1 cellular context compared by ENCODE assay signal in genomic region chr17:64506576-64507417, GRCh38.
TF ChIP-seq lines count a peak whose summit lies in the region.

CEP95 (plus strand) TSS chr17:64506977; CDS start chr17:64507098, 121 bp downstream.

TF ChIP-seq in WTC11, 78 proteins besides CTCF, POLR2A, EP300 and RAD21 (continued from another document):
- TF ChIP-seq ZNF138 (CRISPR knock-in tag; conservative IDR thresholded peaks at IDR 0.05) (no peak), SOX15 (CRISPR knock-in tag; IDR thresholded peaks at IDR 0.05) (no peak), TEAD1 (CRISPR knock-in tag; IDR thresholded peaks at IDR 0.05) (peak; percentile 8; the same call in 1 of the 2 replicates), NR3C1 (CRISPR knock-in tag; conservative IDR thresholded peaks at IDR 0.05; ENCODE audit: low read depth) (no peak), ELF4 (CRISPR knock-in tag; IDR thresholded peaks at IDR 0.05; ENCODE audit: low read depth) (no peak), ATF2 (CRISPR knock-in tag; IDR thresholded peaks at IDR 0.05; ENCODE audit: borderline replicate concordance, low read depth) (no peak), NR1H2 (CRISPR knock-in tag; IDR thresholded peaks at IDR 0.05) (no peak), AR (CRISPR knock-in tag; IDR thresholded peaks at IDR 0.05) (no peak), ZNF232 (CRISPR knock-in tag; IDR thresholded peaks at IDR 0.05) (0 out of 2 replicates have a peak, but pooled peaks have one; percentile 8), ESRRA (CRISPR knock-in tag; IDR thresholded peaks at IDR 0.05; ENCODE audit: borderline replicate concordance) (no peak), ATF3 (CRISPR knock-in tag; conservative IDR thresholded peaks at IDR 0.05) (no peak), ZNF416 (CRISPR knock-in tag; IDR thresholded peaks at IDR 0.05) (no peak), ZNF532 (CRISPR knock-in tag; IDR thresholded peaks at IDR 0.05; ENCODE audit: borderline replicate concordance) (no peak), HMGXB4 (CRISPR knock-in tag; IDR thresholded peaks at IDR 0.05) (peak; percentile 54; the same call in 1 of the 2 replicates), ZNF317 (CRISPR knock-in tag; IDR thresholded peaks at IDR 0.05; ENCODE audit: borderline replicate concordance, low read depth) (no peak), ZBTB43 (CRISPR knock-in tag; IDR thresholded peaks at IDR 0.05) (no peak; the same call in 1 of the 2 replicates), FOXK1 (CRISPR knock-in tag; IDR thresholded peaks at IDR 0.05) (peak; percentile 83), GRHL2 (CRISPR knock-in tag; IDR thresholded peaks at IDR 0.05; ENCODE audit: insufficient replicate concordance, severe bottlenecking) (no peak), NFE2L1 (CRISPR knock-in tag; IDR thresholded peaks at IDR 0.05) (peak; percentile 80), OVOL2 (CRISPR knock-in tag; IDR thresholded peaks at IDR 0.05; ENCODE audit: borderline replicate concordance) (no peak), ATF6 (CRISPR knock-in tag; IDR thresholded peaks at IDR 0.05) (no peak), STAT6 (CRISPR knock-in tag; conservative IDR thresholded peaks at IDR 0.05; ENCODE audit: low read depth) (no peak), SP1 (CRISPR knock-in tag; conservative IDR thresholded peaks at IDR 0.05) (peak; percentile 79; the same call in 1 of the 2 replicates), SMAD3 (CRISPR knock-in tag; IDR thresholded peaks at IDR 0.05; ENCODE audit: borderline replicate concordance) (no peak), TCF7 (CRISPR knock-in tag; IDR thresholded peaks at IDR 0.05; ENCODE audit: low read depth) (peak; percentile 26; the same call in 1 of the 2 replicates), ZNF121 (CRISPR knock-in tag; IDR thresholded peaks at IDR 0.05) (no peak), E2F1 (CRISPR knock-in tag; IDR thresholded peaks at IDR 0.05) (no peak), SMAD4 (CRISPR knock-in tag; IDR thresholded peaks at IDR 0.05) (no peak), RELA (CRISPR knock-in tag; IDR thresholded peaks at IDR 0.05; ENCODE audit: borderline replicate concordance) (no peak)
